ENCODE assay signal across 11 cellular contexts in the genomic region with DNA sequence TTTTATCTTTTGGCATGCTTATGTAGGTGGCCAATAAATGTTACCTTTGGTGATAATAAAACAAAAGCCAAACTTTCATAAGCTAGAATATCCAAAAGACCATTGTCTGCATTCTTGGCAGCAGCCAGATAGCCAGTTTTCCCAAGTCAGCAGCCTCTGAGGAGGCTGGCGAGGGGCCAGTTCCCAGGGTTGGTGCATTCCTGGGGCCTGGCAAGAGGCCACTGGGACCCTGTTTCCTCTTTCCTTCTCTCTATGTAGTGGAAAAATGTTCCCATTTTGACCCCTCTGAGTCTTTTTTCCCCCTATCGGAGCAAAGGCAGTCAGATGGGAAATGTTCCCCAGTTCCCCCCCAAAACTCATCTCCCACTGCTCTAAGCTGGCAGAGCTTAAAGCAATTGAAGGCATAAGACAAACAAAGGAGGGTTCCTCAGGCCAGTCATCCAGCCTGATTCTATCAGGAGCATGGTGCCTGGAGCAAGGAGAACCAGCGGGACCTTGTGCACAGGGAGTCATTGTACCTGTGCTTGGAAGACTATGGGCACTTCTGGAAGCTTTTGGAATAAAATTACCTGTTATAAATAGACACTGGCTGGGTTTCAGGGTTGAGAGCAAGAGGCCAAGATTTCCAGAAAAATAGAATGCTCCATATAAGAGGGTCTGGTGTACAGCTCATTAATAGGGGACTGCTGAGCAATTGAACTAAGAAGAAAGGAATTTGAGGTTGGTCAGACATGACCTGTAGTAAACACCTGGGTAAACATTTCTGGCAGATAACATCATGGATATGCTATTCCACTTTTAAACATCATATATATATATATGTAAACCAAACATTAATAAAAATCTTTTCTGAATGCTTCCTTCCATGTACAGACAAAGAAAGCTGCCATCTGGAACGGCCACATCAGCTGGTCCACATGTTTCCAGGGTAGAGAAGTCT.
DNase-seq lines count a peak whose midpoint lies in the region; ATAC-seq, FAIRE-seq and TF ChIP-seq lines count a peak whose summit lies in the region.
"Had no signal": no experiment of that assay in that cellular context is flagged by ENCODE, and none has a peak within 500 bp of the region (broad histone marks: within the 10 kb centered on the region; RNA-seq: fewer than 3 reads in every experiment).

No MANE protein-coding gene starts in this region.

- no peaks in the 10 kb centered on the region for H3K9me3 Mint-ChIP-seq in chondrocyte (ENCODE audit: low read depth)
- H3K9me3 Mint-ChIP-seq: activated naive CD8-positive, alpha-beta T cell treated with anti-CD3 and anti-CD28 coated beads, Interleukin-2, amount 10 ng/mL, durations not matched to agents 7 days and 5 days had no signal

- no peak for FAIRE-seq in A549 (lab: Jason Lieb, UNC)

- H3K27me3 Mint-ChIP-seq in chondrocyte (ENCODE audit: low read depth): no peaks in the 10 kb centered on the region
- H3K27me3 Mint-ChIP-seq: activated naive CD8-positive, alpha-beta T cell treated with anti-CD3 and anti-CD28 coated beads, Interleukin-2, amount 10 ng/mL, durations not matched to agents 7 days and 5 days had no signal

- no peak for TF ChIP-seq EP300 in A549 (IDR thresholded peaks at IDR 0.05)

- POLR2A ChIA-PET in A549 (lab: Yijun Ruan, JAX): no interaction called here
- POLR2A ChIA-PET in PC-9 (lab: Charles Lee; ENCODE audit: unreplicated experiment): no interaction called here

- H3K4me2 ChIP-seq in A549: peak overlapping the region; percentile 25; the same call in 1 of the 3 replicates
- H3K4me2 ChIP-seq in PC-9: no peak overlapping the region

- DNase-seq in A549 (ENCODE audit: low read depth in 1 of 2, low spot score in 1 of 2): peak in 1 of 2 experiments; percentile 19
- peak; percentile 84 for DNase-seq in LNCaP clone FGC (ENCODE audit: low read depth)
- no peak for DNase-seq in chondrocyte (ENCODE audit: low spot score)
- DNase-seq in right lobe of liver: peak; percentile 52 to 70 (median 67)
- no peak for DNase-seq in cortex of kidney (lab: John Stamatoyannopoulos, UW)
- no peak for DNase-seq in PC-9
- no peak for DNase-seq in ecto neural progenitor cell (ENCODE audit: low spot score)
- no peak for DNase-seq in coronary artery (ENCODE audit: low spot score)
- DNase-seq: activated CD4-positive, alpha-beta T cell treated with anti-CD3 and anti-CD28 coated beads for 1 hour; activated naive CD8-positive, alpha-beta T cell treated with anti-CD3 and anti-CD28 coated beads, Interleukin-2, amount 10 ng/mL, durations not matched to agents 7 days and 5 days had no signal

- no peak for TF ChIP-seq RAD21 in A549 (conservative IDR thresholded peaks at IDR 0.05 in 1 of 2, IDR thresholded peaks at IDR 0.05 in 1 of 2)

- H3K27ac ChIP-seq in A549 (peak overlapping the region in 1 of 2 experiments; percentile 60; a peak in 3 of 6 replicates), right lobe of liver (peak overlapping the region in 1 of 3 donors; percentile 20), PC-9 (no peak overlapping the region), coronary artery (no peak overlapping the region)

- TF ChIP-seq POLR2A in A549 (IDR thresholded peaks at IDR 0.05; ENCODE audit: low read length): no peak
- TF ChIP-seq POLR2A in right lobe of liver (IDR thresholded peaks at IDR 0.05): no peak

- no peaks in the 10 kb centered on the region for H3K36me3 ChIP-seq in right lobe of liver
- no peaks in the 10 kb centered on the region for H3K36me3 ChIP-seq in PC-9 (ENCODE audit: low read depth)

- WGBS in A549 (ENCODE audit: missing lambda C conversion rate): 63% methylated on average over 4 of the region's 4 CpGs
- 57% methylated on average over 4 of the region's 4 CpGs for WGBS in right lobe of liver (ENCODE audit: insufficient coverage, low coverage, low lambda C conversion rate, missing lambda C conversion rate)

- H3K36me3 Mint-ChIP-seq in chondrocyte (ENCODE audit: low read depth): no peaks in the 10 kb centered on the region
- H3K36me3 Mint-ChIP-seq: activated naive CD8-positive, alpha-beta T cell treated with anti-CD3 and anti-CD28 coated beads, Interleukin-2, amount 10 ng/mL, durations not matched to agents 7 days and 5 days had no signal

- H3K4me1 Mint-ChIP-seq in chondrocyte (ENCODE audit: low read depth): peaks cover 29% of the 10 kb centered on the region
- H3K4me1 Mint-ChIP-seq: activated naive CD8-positive, alpha-beta T cell treated with anti-CD3 and anti-CD28 coated beads, Interleukin-2, amount 10 ng/mL, durations not matched to agents 7 days and 5 days; B cell had no signal

- no peaks in the 10 kb centered on the region for H4K20me1 ChIP-seq in PC-9 (ENCODE audit: insufficient read depth)

- H3K4me3 ChIP-seq in A549 (no peak overlapping the region), LNCaP clone FGC (ENCODE audit: low read depth, low read length) (no peak overlapping the region), right lobe of liver (no peak overlapping the region), PC-9 (no peak overlapping the region), coronary artery (no peak overlapping the region)

- TF ChIP-seq CTCF in A549 (IDR thresholded peaks at IDR 0.05) (no peak), LNCaP clone FGC (IDR thresholded peaks at IDR 0.05; ENCODE audit: control insufficient read depth, extremely low read depth, insufficient read depth) (no peak), chondrocyte (IDR thresholded peaks at IDR 0.05) (no peak), right lobe of liver (IDR thresholded peaks at IDR 0.05) (no peak), PC-9 (conservative IDR thresholded peaks at IDR 0.05) (no peak), coronary artery (IDR thresholded peaks at IDR 0.05) (no peak)

- H3K9me3 ChIP-seq in A549 (no peaks in the 10 kb centered on the region), right lobe of liver (no peaks in the 10 kb centered on the region), PC-9 (ENCODE audit: insufficient read depth, low read depth) (no peaks in the 10 kb centered on the region; the same call in 1 of the 2 replicates)

- H3K4me3 Mint-ChIP-seq in chondrocyte (ENCODE audit: unreplicated experiment): no peak overlapping the region
- H3K4me3 Mint-ChIP-seq: activated naive CD8-positive, alpha-beta T cell treated with anti-CD3 and anti-CD28 coated beads, Interleukin-2, amount 10 ng/mL, durations not matched to agents 7 days and 5 days; B cell had no signal

- no peaks in the 10 kb centered on the region for H3F3A ChIP-seq in PC-9 (ENCODE audit: insufficient read depth, low read depth)

- intact Hi-C loops in right lobe of liver (cut with DNase I): no loop called here
- intact Hi-C loops in PC-9 (cut with micrococcal nuclease; ENCODE audit: unreplicated experiment): no loop called here

- no peak; a peak in 2 of 6 replicates for ATAC-seq in A549
- ATAC-seq in right lobe of liver: peak; percentile 24 to 69 (median 56)

- peaks cover 14% of the 10 kb centered on the region for H3K4me1 ChIP-seq in A549
- peaks cover 0 to 25% (median 2%) of the 10 kb centered on the region in 4 donors for H3K4me1 ChIP-seq in right lobe of liver
- H3K4me1 ChIP-seq in PC-9 (replicated peaks; ENCODE audit: insufficient read depth): no peaks in the 10 kb centered on the region

- no TSS peak for BruUV-seq in PC-9 (replicated peaks; lab: Mats Ljungman, UMichigan)

- CTCF ChIA-PET in A549 (lab: Yijun Ruan, JAX) (interaction anchor here (1.3 kb wide), 1 partner anchor 9 kb away, joined by 4 read pairs; no protein-coding TSS in a partner anchor), PC-9 (lab: Charles Lee) (no interaction called here)

- no peaks in the 10 kb centered on the region for H3K9me2 ChIP-seq in PC-9 (ENCODE audit: insufficient read depth)

- H3K27ac Mint-ChIP-seq in chondrocyte (ENCODE audit: unreplicated experiment): peak overlapping the region; percentile 96
- H3K27ac Mint-ChIP-seq: activated naive CD8-positive, alpha-beta T cell treated with anti-CD3 and anti-CD28 coated beads, Interleukin-2, amount 10 ng/mL, durations not matched to agents 7 days and 5 days; B cell had no signal

- H3K79me2 ChIP-seq in PC-9 (ENCODE audit: low read depth): no peaks in the 10 kb centered on the region

- no peaks in the 10 kb centered on the region for H3K27me3 ChIP-seq in right lobe of liver
- H3K27me3 ChIP-seq in PC-9 (ENCODE audit: insufficient read depth, low read depth): peaks cover 22% of the 10 kb centered on the region

- no peak overlapping the region for H2AFZ ChIP-seq in PC-9

TF ChIP-seq in A549, 52 proteins besides CTCF, POLR2A, EP300 and RAD21 (continues in another document):
- TF ChIP-seq RCOR1 (IDR thresholded peaks at IDR 0.05; ENCODE audit: low read depth, low read length) (no peak), FOSL2 (IDR thresholded peaks at IDR 0.05) (no peak), FOSL2 (CRISPR knock-in tag; IDR thresholded peaks at IDR 0.05) (no peak), JUNB (IDR thresholded peaks at IDR 0.05) (no peak), HOXA7 (CRISPR knock-in tag; IDR thresholded peaks at IDR 0.05) (no peak), KDM5A (IDR thresholded peaks at IDR 0.05) (no peak), CEBPB (IDR thresholded peaks at IDR 0.05) (no peak), ZFP36 (IDR thresholded peaks at IDR 0.05; ENCODE audit: borderline replicate concordance, partially characterized antibody) (no peak), HDAC2 (IDR thresholded peaks at IDR 0.05) (no peak)
- TF ChIP-seq, protein P1, sequence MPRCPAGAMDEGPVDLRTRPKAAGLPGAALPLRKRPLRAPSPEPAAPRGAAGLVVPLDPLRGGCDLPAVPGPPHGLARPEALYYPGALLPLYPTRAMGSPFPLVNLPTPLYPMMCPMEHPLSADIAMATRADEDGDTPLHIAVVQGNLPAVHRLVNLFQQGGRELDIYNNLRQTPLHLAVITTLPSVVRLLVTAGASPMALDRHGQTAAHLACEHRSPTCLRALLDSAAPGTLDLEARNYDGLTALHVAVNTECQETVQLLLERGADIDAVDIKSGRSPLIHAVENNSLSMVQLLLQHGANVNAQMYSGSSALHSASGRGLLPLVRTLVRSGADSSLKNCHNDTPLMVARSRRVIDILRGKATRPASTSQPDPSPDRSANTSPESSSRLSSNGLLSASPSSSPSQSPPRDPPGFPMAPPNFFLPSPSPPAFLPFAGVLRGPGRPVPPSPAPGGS (IDR thresholded peaks at IDR 0.05): no peak
- TF ChIP-seq, protein P2, sequence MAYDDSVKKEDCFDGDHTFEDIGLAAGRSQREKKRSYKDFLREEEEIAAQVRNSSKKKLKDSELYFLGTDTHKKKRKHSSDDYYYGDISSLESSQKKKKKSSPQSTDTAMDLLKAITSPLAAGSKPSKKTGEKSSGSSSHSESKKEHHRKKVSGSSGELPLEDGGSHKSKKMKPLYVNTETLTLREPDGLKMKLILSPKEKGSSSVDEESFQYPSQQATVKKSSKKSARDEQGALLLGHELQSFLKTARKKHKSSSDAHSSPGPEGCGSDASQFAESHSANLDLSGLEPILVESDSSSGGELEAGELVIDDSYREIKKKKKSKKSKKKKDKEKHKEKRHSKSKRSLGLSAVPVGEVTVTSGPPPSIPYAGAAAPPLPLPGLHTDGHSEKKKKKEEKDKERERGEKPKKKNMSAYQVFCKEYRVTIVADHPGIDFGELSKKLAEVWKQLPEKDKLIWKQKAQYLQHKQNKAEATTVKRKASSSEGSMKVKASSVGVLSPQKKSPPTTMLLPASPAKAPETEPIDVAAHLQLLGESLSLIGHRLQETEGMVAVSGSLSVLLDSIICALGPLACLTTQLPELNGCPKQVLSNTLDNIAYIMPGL (CRISPR knock-in tag; IDR thresholded peaks at IDR 0.05; ENCODE audit: borderline replicate concordance): no peak

Comparison
In these comparisons a context has a peak if more than half of its experiments do, and no peak if none do; other contexts are left out.
1. ATAC-seq: peak in right lobe of liver (4 of 4); none in A549 (0 of 2).
2. DNase-seq: peak in LNCaP clone FGC (single experiment) and right lobe of liver (3 of 3); none in chondrocyte (single experiment), cortex of kidney (single experiment), PC-9 (0 of 2), ecto neural progenitor cell (single experiment) and coronary artery (single experiment).